Comparison of ENCODE assay signal across 8 cellular contexts in the genomic region with DNA sequence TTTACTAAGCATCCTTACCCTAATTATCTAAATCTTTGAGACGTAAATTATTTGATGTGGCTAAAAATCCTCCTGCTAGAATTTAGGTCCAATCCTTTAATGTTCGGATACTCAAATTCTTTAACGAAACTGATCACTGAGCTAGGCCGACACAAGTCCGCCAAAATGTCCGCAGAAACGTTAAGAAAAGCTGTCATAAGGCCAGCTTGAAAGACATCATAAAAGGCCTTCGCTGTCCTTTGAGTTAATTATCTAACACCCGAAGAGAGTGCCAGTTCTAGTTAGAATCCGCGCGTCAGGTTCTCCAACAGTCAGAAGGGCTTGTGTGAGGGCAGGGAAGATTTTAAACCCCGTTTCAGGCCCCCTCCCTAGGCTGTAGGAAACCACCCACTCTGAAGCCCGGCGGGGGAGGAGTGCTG. TPM values are rescaled to one million over a fixed set of nuclear protein-coding genes. Genes with fewer than 3 reads are reported as not detected.
DNase-seq lines count a peak whose midpoint lies in the region; ATAC-seq and TF ChIP-seq lines count a peak whose summit lies in the region.

No MANE protein-coding gene starts in this region.

- H3K36me3 Mint-ChIP-seq in activated CD8-positive, alpha-beta memory T cell treated with anti-CD3 and anti-CD28 coated beads, Interleukin-2, amount 10 ng/mL, durations not matched to agents 7 days and 5 days: peaks cover 17% of the 10 kb centered on the region
- no peaks in the 10 kb centered on the region for H3K36me3 Mint-ChIP-seq in T-helper 17 cell (ENCODE audit: low read depth)

- H3K27me3 ChIP-seq in sigmoid colon: no peaks in the 10 kb centered on the region

- H3K27ac Mint-ChIP-seq in activated CD8-positive, alpha-beta memory T cell treated with anti-CD3 and anti-CD28 coated beads, Interleukin-2, amount 10 ng/mL, durations not matched to agents 7 days and 5 days: peak overlapping the region; percentile 97
- H3K27ac Mint-ChIP-seq in T-helper 17 cell: peak overlapping the region; percentile 99

- H3K4me3 ChIP-seq in foreskin fibroblast (ENCODE audit: low read depth in 1 of 2, low read length in 2 of 2) (peak overlapping the region; percentile 93 to 100), sigmoid colon (peak overlapping the region; percentile 72 to 85 (median 85))

- H3K4me3 Mint-ChIP-seq in activated CD8-positive, alpha-beta memory T cell treated with anti-CD3 and anti-CD28 coated beads, Interleukin-2, amount 10 ng/mL, durations not matched to agents 7 days and 5 days: peak overlapping the region; percentile 92
- H3K4me3 Mint-ChIP-seq in T-helper 17 cell: peak overlapping the region; percentile 93

- intact Hi-C loops in sigmoid colon (cut with DNase I): loop anchor here (1.0 to 5.0 kb wide), 3 partner anchors 52 to 287 kb away; partner anchors contain the start of genes DHX40, PTRH2, VMP1 and YPEL2

- TF ChIP-seq EP300 in sigmoid colon (IDR thresholded peaks at IDR 0.05): no peak

- no peak for TF ChIP-seq CTCF in foreskin fibroblast (IDR thresholded peaks at IDR 0.05; ENCODE audit: low read depth, low read length)
- no peak for TF ChIP-seq CTCF in sigmoid colon (IDR thresholded peaks at IDR 0.05)

- peaks cover 0 to 44% (median 40%) of the 10 kb centered on the region in 4 donors for H3K4me1 ChIP-seq in sigmoid colon

- CTCF ChIA-PET in activated CD8-positive, alpha-beta memory T cell treated with anti-CD3 and anti-CD28 coated beads, Interleukin-2, amount 10 ng/mL, durations not matched to agents 7 days and 5 days (lab: Charles Lee): interaction anchor here (0.8 to 1.4 kb wide), 8 partner anchors 12 to 289 kb away, joined by 3 to 6 read pairs (median 3); partner anchors contain the start of genes DHX40, PTRH2 and VMP1

- 1% methylated on average over 15 of the region's 15 CpGs for WGBS in sigmoid colon, 2 donors

- H3K36me3 ChIP-seq in sigmoid colon: no peaks in the 10 kb centered on the region

- H3K4me1 Mint-ChIP-seq in activated CD8-positive, alpha-beta memory T cell treated with anti-CD3 and anti-CD28 coated beads, Interleukin-2, amount 10 ng/mL, durations not matched to agents 7 days and 5 days: peaks cover 48% of the 10 kb centered on the region
- H3K4me1 Mint-ChIP-seq in T-helper 17 cell: peaks cover 27% of the 10 kb centered on the region

- no peak for TF ChIP-seq POLR2A in sigmoid colon (IDR thresholded peaks at IDR 0.05)

- no peak for ATAC-seq in activated CD8-positive, alpha-beta memory T cell treated with anti-CD3 and anti-CD28 coated beads, Interleukin-2, amount 10 ng/mL, durations not matched to agents 7 days and 5 days
- no peak for ATAC-seq in T-helper 17 cell

- no peaks in the 10 kb centered on the region for H3K27me3 Mint-ChIP-seq in activated CD8-positive, alpha-beta memory T cell treated with anti-CD3 and anti-CD28 coated beads, Interleukin-2, amount 10 ng/mL, durations not matched to agents 7 days and 5 days
- no peaks in the 10 kb centered on the region for H3K27me3 Mint-ChIP-seq in T-helper 17 cell

- H3K9me3 ChIP-seq in T-helper 17 cell (ENCODE audit: control insufficient read depth, low read length, poor library complexity, severe bottlenecking) (no peaks in the 10 kb centered on the region), sigmoid colon (no peaks in the 10 kb centered on the region)

- no peak for DNase-seq in activated CD8-positive, alpha-beta memory T cell treated with anti-CD3 and anti-CD28 coated beads, Interleukin-2, amount 10 ng/mL, durations not matched to agents 7 days and 5 days
- DNase-seq in activated CD8-positive, alpha-beta memory T cell treated with anti-CD3 and anti-CD28 coated beads, Interleukin-2, amount 50 U/mL, for 4 hours: no peak
- DNase-seq in T-helper 17 cell (no peak), foreskin fibroblast (no peak), sigmoid colon (no peak), NCI-H226 (no peak)
- no peak for DNase-seq in effector CD4-positive, alpha-beta T cell
- no peak for DNase-seq in activated CD4-positive, CD25-positive, alpha-beta regulatory T cell (lab: John Stamatoyannopoulos, UW)

- H3K27ac ChIP-seq in sigmoid colon: peak overlapping the region; percentile 95 to 98 (median 96)

- H3K9me3 Mint-ChIP-seq in activated CD8-positive, alpha-beta memory T cell treated with anti-CD3 and anti-CD28 coated beads, Interleukin-2, amount 10 ng/mL, durations not matched to agents 7 days and 5 days (ENCODE audit: low read depth): no peaks in the 10 kb centered on the region

RNA-seq across cellular contexts. Expression of gene CLTC, which starts 0.8 kb away (rescaled TPM):
- 100 to 1,000 TPM; 126 to 162 TPM for total RNA-seq in activated CD8-positive, alpha-beta memory T cell treated with anti-CD3 and anti-CD28 coated beads, Interleukin-2, amount 10 ng/mL, durations not matched to agents 7 days and 5 days
- total RNA-seq in T-helper 17 cell (10 to 100 TPM; 87.7 to 89.3 TPM), sigmoid colon (100 to 1,000 TPM; 206 to 236 (median 214) TPM)
- polyA plus RNA-seq in sigmoid colon: 100 to 1,000 TPM in 1 of 3 donors, 10 to 100 TPM in 2; 87.1 to 109 (median 90.2) TPM

RNA-seq across cellular contexts. Expression of gene DHX40, which starts 53.5 kb away (rescaled TPM):
- 10 to 100 TPM; 17.1 to 18.0 TPM for total RNA-seq in activated CD8-positive, alpha-beta memory T cell treated with anti-CD3 and anti-CD28 coated beads, Interleukin-2, amount 10 ng/mL, durations not matched to agents 7 days and 5 days
- 10 to 100 TPM; 40.6 to 47.3 TPM for total RNA-seq in T-helper 17 cell
- total RNA-seq in sigmoid colon: 10 to 100 TPM; 36.8 to 53.2 (median 41.3) TPM
- 10 to 100 TPM; 13.8 to 16.2 (median 14.6) TPM for polyA plus RNA-seq in sigmoid colon
